22 cellular contexts compared by ENCODE assay signal in genomic region chr21:33240404-33240803, GRCh38. TPM values are rescaled to one million over a fixed set of nuclear protein-coding genes. Genes with fewer than 3 reads are reported as not detected.
A peak's percentile ranks its signal among the peaks of the same experiment; 100 is the strongest.
DNase-seq lines count a peak whose midpoint lies in the region; ATAC-seq and TF ChIP-seq lines count a peak whose summit lies in the region.
"Had no signal": no experiment of that assay in that cellular context is flagged by ENCODE, and none has a peak within 500 bp of the region (broad histone marks: within the 10 kb centered on the region; RNA-seq: fewer than 3 reads in every experiment).

No MANE protein-coding gene starts in this region.

- H3K9ac ChIP-seq in DND-41 (ENCODE audit: low read depth, low read length) = no peak overlapping the region
- H3K9ac ChIP-seq: parathyroid adenoma had no signal

- H3K79me2 ChIP-seq in DND-41 (ENCODE audit: insufficient read depth, low read length) = peaks cover 88% of the 10 kb centered on the region

- peaks cover 46% of the 10 kb centered on the region for H3K36me3 ChIP-seq in DND-41 (ENCODE audit: insufficient read depth, low read length)
- peaks cover 5 to 7% (median 5%) of the 10 kb centered on the region in 3 experiments for H3K36me3 ChIP-seq in naive thymus-derived CD4-positive, alpha-beta T cell (ENCODE audit: control insufficient read depth in 2 of 3, insufficient read depth in 3 of 3, low read length in 3 of 3)

- H3K4me3 ChIP-seq in DND-41 (ENCODE audit: low read depth in 1 of 2, low read length in 2 of 2) = no peak overlapping the region
- H3K4me3 ChIP-seq in naive thymus-derived CD4-positive, alpha-beta T cell (ENCODE audit: low read length) = no peak overlapping the region
- H3K4me3 ChIP-seq: cardiac muscle cell, gastrocnemius medialis, right atrium auricular region, SJCRH30, thyroid gland had no signal

- no peak for ATAC-seq in CD4-positive, alpha-beta T cell (ENCODE audit: poor library complexity)
- ATAC-seq in DND-41 (ENCODE audit: insufficient read depth, low read depth) (no peak), activated B cell treated with CpG ODN at 0.5 μM for 24 hours (ENCODE audit: low read depth) (no peak), GM19397 (IDR thresholded peaks at IDR 0.05; ENCODE audit: unreplicated experiment) (no peak)
- ATAC-seq in naive thymus-derived CD4-positive, alpha-beta T cell = no peak
- ATAC-seq: gastrocnemius medialis, left ventricle myocardium superior had no signal

- H3K4me1 ChIP-seq in DND-41 (ENCODE audit: insufficient read depth, low read length) = peaks cover 81% of the 10 kb centered on the region
- peaks cover 60 to 83% of the 10 kb centered on the region in 2 donors for H3K4me1 ChIP-seq in naive thymus-derived CD4-positive, alpha-beta T cell (ENCODE audit: control insufficient read depth in 2 of 2, insufficient read depth in 2 of 2, low read length in 2 of 2)
- H3K4me1 ChIP-seq: parathyroid adenoma had no signal

- peaks cover 21% of the 10 kb centered on the region; the same call in 1 of the 2 replicates for H4K20me1 ChIP-seq in DND-41 (ENCODE audit: insufficient read depth, low read length)

- H3K27me3 ChIP-seq in CD4-positive, alpha-beta T cell (ENCODE audit: control insufficient read depth, insufficient read depth, low read length) = no peaks in the 10 kb centered on the region
- no peaks in the 10 kb centered on the region for H3K27me3 ChIP-seq in DND-41 (ENCODE audit: insufficient read depth, low read length, poor library complexity)
- no peaks in the 10 kb centered on the region for H3K27me3 ChIP-seq in naive thymus-derived CD4-positive, alpha-beta T cell (ENCODE audit: control insufficient read depth in 2 of 2, insufficient read depth in 2 of 2, low read length in 2 of 2)
- H3K27me3 ChIP-seq: cardiac muscle cell, gastrocnemius medialis, right atrium auricular region, SJCRH30, thyroid gland had no signal

- H3K9me3 Mint-ChIP-seq in CD4-positive, alpha-beta T cell = no peaks in the 10 kb centered on the region
- no peaks in the 10 kb centered on the region for H3K9me3 Mint-ChIP-seq in activated B cell treated with CpG ODN at 0.5 μM for 24 hours
- H3K9me3 Mint-ChIP-seq in naive thymus-derived CD4-positive, alpha-beta T cell = no peaks in the 10 kb centered on the region
- H3K9me3 Mint-ChIP-seq: HFFc6 had no signal

- H3K27ac Mint-ChIP-seq in CD4-positive, alpha-beta T cell = peak overlapping the region; percentile 89
- H3K27ac Mint-ChIP-seq in activated B cell treated with CpG ODN at 0.5 μM for 24 hours = peak overlapping the region; percentile 10
- peak overlapping the region; percentile 36 to 96 (median 78) for H3K27ac Mint-ChIP-seq in naive thymus-derived CD4-positive, alpha-beta T cell
- H3K27ac Mint-ChIP-seq: HFFc6, nephron progenitor cell had no signal

- H2AFZ ChIP-seq in DND-41 (ENCODE audit: low read depth, low read length) = no peak overlapping the region
- H2AFZ ChIP-seq: parathyroid adenoma had no signal

- POLR2A ChIA-PET in CD4-positive, alpha-beta T cell (lab: Charles Lee) = interaction anchor here (4.4 kb wide), 1 partner anchor 26 kb away, joined by 14 read pairs; the partner anchor contains the start of gene IL10RB
- POLR2A ChIA-PET in activated B cell treated with CpG ODN at 0.5 μM for 24 hours (lab: Charles Lee) = no interaction called here
- POLR2A ChIA-PET in naive thymus-derived CD4-positive, alpha-beta T cell (lab: Charles Lee) = interaction anchor here (0.6 to 4.8 kb wide), 5 partner anchors 11 to 222 kb away, joined by 3 to 39 read pairs (median 11); partner anchors contain the start of genes IFNAR2 and IL10RB

- H3K36me3 Mint-ChIP-seq in CD4-positive, alpha-beta T cell (ENCODE audit: low read depth) = peaks cover 48% of the 10 kb centered on the region
- H3K36me3 Mint-ChIP-seq in activated B cell treated with CpG ODN at 0.5 μM for 24 hours (ENCODE audit: low read depth) = peaks cover 49% of the 10 kb centered on the region
- peaks cover 11 to 53% (median 27%) of the 10 kb centered on the region in 5 donors for H3K36me3 Mint-ChIP-seq in naive thymus-derived CD4-positive, alpha-beta T cell

- no peak overlapping the region for H3K4me3 Mint-ChIP-seq in CD4-positive, alpha-beta T cell
- H3K4me3 Mint-ChIP-seq in activated B cell treated with CpG ODN at 0.5 μM for 24 hours = no peak overlapping the region
- peak overlapping the region in 6 of 10 donors; percentile 11 to 63 (median 30) for H3K4me3 Mint-ChIP-seq in naive thymus-derived CD4-positive, alpha-beta T cell
- H3K4me3 Mint-ChIP-seq: HFFc6, nephron progenitor cell had no signal

- CTCF ChIA-PET in CD4-positive, alpha-beta T cell (lab: Charles Lee) = interaction anchor here (1.1 to 1.5 kb wide), 2 partner anchors 14 to 21 kb away, joined by 3 to 6 read pairs; no protein-coding TSS in a partner anchor
- CTCF ChIA-PET in activated B cell treated with CpG ODN at 0.5 μM for 24 hours (lab: Charles Lee) = no interaction called here
- CTCF ChIA-PET in naive thymus-derived CD4-positive, alpha-beta T cell (lab: Charles Lee) = interaction anchor here (0.7 to 1.5 kb wide), 4 partner anchors 9 to 122 kb away, joined by 3 to 4 read pairs (median 3); no protein-coding TSS in a partner anchor

- intact Hi-C loops in CD4-positive, alpha-beta T cell (cut with DNase I, micrococcal nuclease) = loop anchor here in 1 of 2 experiments (10.0 kb wide), 1 partner anchor 46 kb away; no protein-coding TSS in a partner anchor
- intact Hi-C loops in activated B cell treated with CpG ODN at 0.5 μM for 24 hours (cut with micrococcal nuclease) = no loop called here
- intact Hi-C loops in naive thymus-derived CD4-positive, alpha-beta T cell (cut with micrococcal nuclease) = no loop called here

- no peak for DNase-seq in CD4-positive, alpha-beta T cell
- DNase-seq in DND-41 (no peak), activated B cell treated with CpG ODN at 0.5 μM for 24 hours (no peak), NCI-H128 (lab: John Stamatoyannopoulos, UW; ENCODE audit: unreplicated experiment) (no peak), NK-92 (lab: John Stamatoyannopoulos, UW; ENCODE audit: unreplicated experiment) (no peak)
- DNase-seq in naive thymus-derived CD4-positive, alpha-beta T cell = no peak
- DNase-seq: activated CD4-positive, alpha-beta T cell treated with anti-CD3 and anti-CD28 coated beads for 48 hours; gastrocnemius medialis; HFFc6; hypothalamus; left ventricle myocardium superior; midbrain; NCI-H1436 treated with DMSO at 0.1 percent for 48 hours; NCI-H510A treated with DMSO at 0.1 percent for 48 hours; nephron progenitor cell; SJCRH30; stimulated activated naive CD4-positive, alpha-beta T cell; thyroid gland had no signal

- no peak overlapping the region for H3K4me2 ChIP-seq in DND-41 (ENCODE audit: insufficient read depth, low read length)

- no peak for TF ChIP-seq CTCF in CD4-positive, alpha-beta T cell (IDR thresholded peaks at IDR 0.05)
- TF ChIP-seq CTCF in DND-41 (IDR thresholded peaks at IDR 0.05; ENCODE audit: borderline replicate concordance, extremely low read depth, low read length, poor library complexity, severe bottlenecking) (no peak), activated B cell treated with CpG ODN at 0.5 μM for 24 hours (IDR thresholded peaks at IDR 0.05) (no peak)

- H3K9me3 ChIP-seq in CD4-positive, alpha-beta T cell (ENCODE audit: control insufficient read depth, low read length) = no peaks in the 10 kb centered on the region
- no peaks in the 10 kb centered on the region for H3K9me3 ChIP-seq in DND-41 (ENCODE audit: insufficient read depth, low read length, severe bottlenecking)
- no peaks in the 10 kb centered on the region for H3K9me3 ChIP-seq in naive thymus-derived CD4-positive, alpha-beta T cell (ENCODE audit: control insufficient read depth in 2 of 3, low read length in 3 of 3)
- H3K9me3 ChIP-seq: gastrocnemius medialis, right atrium auricular region, thyroid gland had no signal

- H3K27ac ChIP-seq in CD4-positive, alpha-beta T cell (ENCODE audit: low read depth, low read length) = no peak overlapping the region
- H3K27ac ChIP-seq in DND-41 (ENCODE audit: low read length) = peak overlapping the region; percentile 45; the same call in 1 of the 2 replicates
- peak overlapping the region; percentile 19 for H3K27ac ChIP-seq in naive thymus-derived CD4-positive, alpha-beta T cell (ENCODE audit: low read depth, low read length)
- H3K27ac ChIP-seq: cardiac muscle cell, gastrocnemius medialis, parathyroid adenoma, right atrium auricular region, SJCRH30, thyroid gland had no signal

- peaks cover 88% of the 10 kb centered on the region for H3K4me1 Mint-ChIP-seq in CD4-positive, alpha-beta T cell (ENCODE audit: low read depth)
- H3K4me1 Mint-ChIP-seq in activated B cell treated with CpG ODN at 0.5 μM for 24 hours = peaks cover 55% of the 10 kb centered on the region
- H3K4me1 Mint-ChIP-seq in naive thymus-derived CD4-positive, alpha-beta T cell = peaks cover 69 to 90% (median 85%) of the 10 kb centered on the region in 7 donors

- no peaks in the 10 kb centered on the region for H3K27me3 Mint-ChIP-seq in CD4-positive, alpha-beta T cell
- no peaks in the 10 kb centered on the region for H3K27me3 Mint-ChIP-seq in activated B cell treated with CpG ODN at 0.5 μM for 24 hours
- no peaks in the 10 kb centered on the region for H3K27me3 Mint-ChIP-seq in naive thymus-derived CD4-positive, alpha-beta T cell

RNA-seq across cellular contexts. Expression of gene IFNAR2, which starts 10.7 kb away (rescaled TPM):
- 10 to 100 TPM; 26.6 to 28.2 TPM for total RNA-seq in CD4-positive, alpha-beta T cell
- total RNA-seq in activated B cell treated with CpG ODN at 0.5 μM for 24 hours = 24.9 and 29.2 TPM in 2 replicates
- total RNA-seq in naive thymus-derived CD4-positive, alpha-beta T cell = 10 to 100 TPM; 44.9 to 85.8 (median 60.8) TPM
- polyA plus RNA-seq in naive thymus-derived CD4-positive, alpha-beta T cell = 10 to 100 TPM; 77.3 to 90.2 TPM

RNA-seq across cellular contexts. Expression of gene IL10RB, which starts 25.8 kb away (rescaled TPM):
- total RNA-seq in CD4-positive, alpha-beta T cell = 1 to 10 TPM; 7.2 to 9.2 TPM
- total RNA-seq in activated B cell treated with CpG ODN at 0.5 μM for 24 hours = 36.7 and 37.9 TPM in 2 replicates
- 10 to 100 TPM; 17.6 to 35.0 (median 27.2) TPM for total RNA-seq in naive thymus-derived CD4-positive, alpha-beta T cell
- polyA plus RNA-seq in naive thymus-derived CD4-positive, alpha-beta T cell = 10 to 100 TPM; 47.2 to 51.4 TPM

Comparison
In these comparisons a context has a peak if more than half of its experiments do, and no peak if none do; other contexts are left out.
1. H3K27ac Mint-ChIP-seq: peak in every context shown above with its lines; median percentile 89 in CD4-positive, alpha-beta T cell; 78 in naive thymus-derived CD4-positive, alpha-beta T cell; 10 in activated B cell treated with CpG ODN at 0.5 μM for 24 hours.
2. H3K4me3 Mint-ChIP-seq: peak in naive thymus-derived CD4-positive, alpha-beta T cell (6 of 10); none in CD4-positive, alpha-beta T cell (single experiment) and activated B cell treated with CpG ODN at 0.5 μM for 24 hours (single experiment).